ENCODE assay signal across 12 cellular contexts in the genomic region with DNA sequence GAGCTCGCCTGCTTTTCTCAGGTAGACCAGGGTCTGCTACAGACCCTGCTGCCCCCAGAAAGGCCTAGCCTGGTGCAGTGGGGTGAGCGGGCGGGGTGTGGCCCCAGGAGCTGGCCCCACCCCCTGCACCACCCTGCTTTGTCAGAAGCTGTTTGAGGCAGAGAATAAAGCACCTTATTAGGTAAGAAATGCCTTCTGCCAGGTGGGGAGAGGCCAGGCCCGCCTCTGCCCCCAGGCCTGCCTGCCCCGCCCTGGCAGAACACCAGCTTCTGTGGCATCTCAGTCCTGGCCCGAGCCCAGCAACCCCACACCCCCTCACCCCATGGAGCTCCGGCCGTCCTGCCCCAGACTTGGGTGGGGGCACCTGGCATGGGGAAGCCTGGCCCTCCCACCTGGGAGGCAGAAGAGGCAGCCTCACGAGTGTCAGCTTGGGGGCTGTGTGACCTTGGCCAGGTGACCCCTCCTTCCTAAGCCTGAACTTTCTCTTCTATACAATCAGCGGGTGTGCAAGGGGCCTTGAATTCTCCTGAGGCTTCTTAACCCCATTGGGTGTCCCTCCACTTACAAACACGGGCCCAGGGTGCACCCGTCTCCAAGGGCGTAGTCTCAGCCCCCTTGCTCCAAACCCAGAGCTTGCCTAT. TPM values are rescaled to one million over a fixed set of nuclear protein-coding genes. Genes with fewer than 3 reads are reported as not detected.
DNase-seq lines count a peak whose midpoint lies in the region; ATAC-seq and TF ChIP-seq lines count a peak whose summit lies in the region.
"Had no signal": no experiment of that assay in that cellular context is flagged by ENCODE, and none has a peak within 500 bp of the region (broad histone marks: within the 10 kb centered on the region; RNA-seq: fewer than 3 reads in every experiment).

No MANE protein-coding gene starts in this region.

- intact Hi-C loops in Caco-2 (cut with micrococcal nuclease; ENCODE audit: unreplicated experiment) (no loop called here), uterus (cut with DNase I; ENCODE audit: low total_unique reads) (no loop called here)
- intact Hi-C loops in CD4-positive, alpha-beta T cell (cut with DNase I, micrococcal nuclease), result no loop called here

- peak in 1 of 2 donors; percentile 29 for TF ChIP-seq POLR2A in uterus (IDR thresholded peaks at IDR 0.05)

- CTCF ChIA-PET in Caco-2 (lab: Charles Lee), result interaction anchor here (1.4 kb wide), 1 partner anchor 8 kb away, joined by 3 read pairs; no protein-coding TSS in a partner anchor
- CTCF ChIA-PET in CD4-positive, alpha-beta T cell (lab: Charles Lee), result interaction anchor here (1.4 kb wide), 1 partner anchor 179 kb away, joined by 3 read pairs; no protein-coding TSS in a partner anchor

- H3K4me1 Mint-ChIP-seq in Caco-2 (ENCODE audit: low read depth, unreplicated experiment) (peaks cover 15% of the 10 kb centered on the region), osteocyte (ENCODE audit: unreplicated experiment) (peaks cover 76% of the 10 kb centered on the region)
- H3K4me1 Mint-ChIP-seq in CD4-positive, alpha-beta T cell (ENCODE audit: low read depth), result peaks cover 10% of the 10 kb centered on the region

- H3K4me3 Mint-ChIP-seq in Caco-2 (ENCODE audit: unreplicated experiment) (no peak overlapping the region), osteocyte (ENCODE audit: unreplicated experiment) (no peak overlapping the region)
- no peak overlapping the region for H3K4me3 Mint-ChIP-seq in CD4-positive, alpha-beta T cell
- H3K4me3 Mint-ChIP-seq: stimulated activated naive CD8-positive, alpha-beta T cell treated with anti-CD3 and anti-CD28 coated beads, Interleukin-15, Interleukin-2, amounts not matched to agents 100 ng/mL and 50 ng/mL, for 24 hours had no signal

- H3K27me3 ChIP-seq in Caco-2 (replicated peaks; ENCODE audit: control insufficient read depth, insufficient read depth, low read length) (no peaks in the 10 kb centered on the region), uterus (no peaks in the 10 kb centered on the region)
- no peaks in the 10 kb centered on the region for H3K27me3 ChIP-seq in CD4-positive, alpha-beta T cell (ENCODE audit: control insufficient read depth, insufficient read depth, low read length)

- H3K27me3 Mint-ChIP-seq in Caco-2 (ENCODE audit: insufficient read depth, unreplicated experiment) (no peaks in the 10 kb centered on the region), osteocyte (ENCODE audit: unreplicated experiment) (no peaks in the 10 kb centered on the region)
- H3K27me3 Mint-ChIP-seq in CD4-positive, alpha-beta T cell, result peaks cover 6% of the 10 kb centered on the region

- DNase-seq in Caco-2 (peak; percentile 20 to 65), LoVo (ENCODE audit: low spot score) (peak; percentile 99), epithelial cell of esophagus (ENCODE audit: low read depth) (peak; percentile 97), osteocyte (ENCODE audit: extremely low spot score, unreplicated experiment) (no peak), uterus (no peak)
- no peak for DNase-seq in CD4-positive, alpha-beta T cell
- DNase-seq: KBM-7, psoas muscle had no signal

- no peak overlapping the region for H3K27ac ChIP-seq in CD4-positive, alpha-beta T cell (ENCODE audit: low read depth, low read length)
- H3K27ac ChIP-seq in uterus, result peak overlapping the region in 1 of 2 donors; percentile 53

- TF ChIP-seq CTCF in Caco-2 (IDR thresholded peaks at IDR 0.05; ENCODE audit: insufficient read depth in 1 of 2, low read depth in 1 of 2, low read length in 1 of 2, severe bottlenecking in 1 of 2, unreplicated experiment in 1 of 2), result no peak
- TF ChIP-seq CTCF in epithelial cell of esophagus (IDR thresholded peaks at IDR 0.05; ENCODE audit: insufficient read depth, low read depth, low read length, missing control alignments), result no peak
- TF ChIP-seq CTCF in osteocyte (IDR thresholded peaks at IDR 0.05), result no peak
- no peak for TF ChIP-seq CTCF in CD4-positive, alpha-beta T cell (IDR thresholded peaks at IDR 0.05)
- TF ChIP-seq CTCF in uterus (IDR thresholded peaks at IDR 0.05), result no peak

- peaks cover 54% of the 10 kb centered on the region for H3K4me1 ChIP-seq in Caco-2
- H3K4me1 ChIP-seq in uterus, result peaks cover 0 to 4% of the 10 kb centered on the region in 2 donors

- no peak overlapping the region for H3K4me3 ChIP-seq in Caco-2 (ENCODE audit: low read depth, low read length)
- no peak overlapping the region for H3K4me3 ChIP-seq in epithelial cell of esophagus (ENCODE audit: low read length)
- no peak overlapping the region for H3K4me3 ChIP-seq in uterus
- H3K4me3 ChIP-seq: psoas muscle had no signal

- H3K9me3 Mint-ChIP-seq in Caco-2 (ENCODE audit: unreplicated experiment) (no peaks in the 10 kb centered on the region), osteocyte (ENCODE audit: unreplicated experiment) (no peaks in the 10 kb centered on the region)
- H3K9me3 Mint-ChIP-seq in CD4-positive, alpha-beta T cell, result no peaks in the 10 kb centered on the region
- H3K9me3 Mint-ChIP-seq: activated T-helper 2 cell treated with anti-CD3 and anti-CD28 coated beads, Interferon-gamma antibody, Interleukin-2, Interleukin-4, amounts not matched to agents 10 μg/mL and 5 μg/mL and 100 μg/mL, durations not matched to agents 14 hours and 24 hours and 36 hours; stimulated activated naive CD8-positive, alpha-beta T cell treated with anti-CD3 and anti-CD28 coated beads, Interleukin-15, Interleukin-2, amounts not matched to agents 100 ng/mL and 50 ng/mL, for 24 hours had no signal

- no peaks in the 10 kb centered on the region for H3K36me3 Mint-ChIP-seq in Caco-2 (ENCODE audit: insufficient read depth, unreplicated experiment)
- no peaks in the 10 kb centered on the region for H3K36me3 Mint-ChIP-seq in osteocyte (ENCODE audit: unreplicated experiment)
- no peaks in the 10 kb centered on the region for H3K36me3 Mint-ChIP-seq in CD4-positive, alpha-beta T cell (ENCODE audit: low read depth)

- peak overlapping the region; percentile 70 for H3K27ac Mint-ChIP-seq in Caco-2 (ENCODE audit: unreplicated experiment)
- H3K27ac Mint-ChIP-seq in osteocyte (ENCODE audit: unreplicated experiment), result peak overlapping the region; percentile 96
- H3K27ac Mint-ChIP-seq in CD4-positive, alpha-beta T cell, result no peak overlapping the region
- H3K27ac Mint-ChIP-seq: activated T-helper 2 cell treated with anti-CD3 and anti-CD28 coated beads, Interferon-gamma antibody, Interleukin-2, Interleukin-4, amounts not matched to agents 10 μg/mL and 5 μg/mL and 100 μg/mL, durations not matched to agents 14 hours and 24 hours and 36 hours; stimulated activated naive CD8-positive, alpha-beta T cell treated with anti-CD3 and anti-CD28 coated beads, Interleukin-15, Interleukin-2, amounts not matched to agents 100 ng/mL and 50 ng/mL, for 24 hours had no signal

- ATAC-seq in GM19455 (IDR thresholded peaks at IDR 0.05; ENCODE audit: unreplicated experiment) (no peak), GM21423 (IDR thresholded peaks at IDR 0.05; ENCODE audit: unreplicated experiment) (no peak)
- no peak for ATAC-seq in CD4-positive, alpha-beta T cell (ENCODE audit: poor library complexity)

- H3K9me3 ChIP-seq in Caco-2 (no peaks in the 10 kb centered on the region), uterus (no peaks in the 10 kb centered on the region)
- no peaks in the 10 kb centered on the region for H3K9me3 ChIP-seq in CD4-positive, alpha-beta T cell (ENCODE audit: control insufficient read depth, low read length)
- H3K9me3 ChIP-seq: psoas muscle had no signal

- BruUV-seq in Caco-2 (replicated peaks; lab: Mats Ljungman, UMichigan), result no TSS peak

- POLR2A ChIA-PET in Caco-2 (lab: Charles Lee), result interaction anchor here (0.6 kb wide), 1 partner anchor 98 kb away, joined by 5 read pairs; no protein-coding TSS in a partner anchor
- POLR2A ChIA-PET in CD4-positive, alpha-beta T cell (lab: Charles Lee), result no interaction called here

- H3K36me3 ChIP-seq in Caco-2 (ENCODE audit: control insufficient read depth, insufficient read depth, low read length) (no peaks in the 10 kb centered on the region), uterus (no peaks in the 10 kb centered on the region)

RNA-seq across cellular contexts. Expression of gene KRT80, which starts 43.2 kb away (rescaled TPM):
- total RNA-seq in Caco-2 (2022) (0.26 and 0.29 TPM in 2 replicates), osteocyte (9.2 and 9.9 TPM in 2 replicates), uterus (1 to 10 TPM in 1 of 4 donors, not detected in 3; 1.1 TPM)
- not detected for total RNA-seq in CD4-positive, alpha-beta T cell
- total RNA-seq: activated T-helper 2 cell treated with anti-CD3 and anti-CD28 coated beads, Interferon-gamma antibody, Interleukin-2, Interleukin-4, amounts not matched to agents 10 μg/mL and 5 μg/mL and 100 μg/mL, durations not matched to agents 14 hours and 24 hours and 36 hours had no signal

Comparison
In these comparisons a context has a peak if more than half of its experiments do, and no peak if none do; other contexts are left out.
1. DNase-seq: peak in Caco-2 (2 of 2), LoVo (single experiment) and epithelial cell of esophagus (single experiment); none in osteocyte (single experiment), CD4-positive, alpha-beta T cell (0 of 10) and uterus (0 of 2).